Comparison of ENCODE assay signal across 12 cellular contexts in genomic region chr16:12096828-12097522, GRCh38.
A peak's percentile ranks its signal among the peaks of the same experiment; 100 is the strongest.
DNase-seq lines count a peak whose midpoint lies in the region; ATAC-seq and TF ChIP-seq lines count a peak whose summit lies in the region.
"Had no signal": no experiment of that assay in that cellular context is flagged by ENCODE, and none has a peak within 500 bp of the region (broad histone marks: within the 10 kb centered on the region; RNA-seq: fewer than 3 reads in every experiment).

No MANE protein-coding gene starts in this region.

- intact Hi-C loops in dorsolateral prefrontal cortex (cut with DNase I), result loop anchor here (5.0 to 10.0 kb wide), 7 partner anchors 128 to 1358 kb away; no protein-coding TSS in a partner anchor

- H3K9me3 Mint-ChIP-seq in stimulated activated naive B cell treated with anti-CD40 and anti-IgM and Interleukin-4, amounts not matched to agents 10 μg/mL and 1 μg/mL and 100 μg/mL, for 72 hours, result no peaks in the 10 kb centered on the region

- H3K4me3 ChIP-seq in dorsolateral prefrontal cortex, result peak overlapping the region in 2 of 59 donors; percentile 4 to 10
- H3K4me3 ChIP-seq: psoas muscle, SJCRH30, upper lobe of left lung had no signal

- peak overlapping the region in 55 of 59 donors; percentile 4 to 88 (median 71) for H3K27ac ChIP-seq in dorsolateral prefrontal cortex
- H3K27ac ChIP-seq: psoas muscle, SJCRH30 had no signal

- ATAC-seq in stimulated activated naive B cell treated with anti-CD40 and anti-IgM and Interleukin-4, amounts not matched to agents 10 μg/mL and 1 μg/mL and 100 μg/mL, for 72 hours (replicated peaks), result no peak
- no peak for ATAC-seq in GM18502 (IDR thresholded peaks at IDR 0.05; ENCODE audit: poor library complexity, unreplicated experiment)

- TF ChIP-seq CTCF in dorsolateral prefrontal cortex (IDR thresholded peaks at IDR 0.05 in 54 of 56, conservative IDR thresholded peaks at IDR 0.05 in 2 of 56; ENCODE audit: low read depth in 1 of 56, partially characterized antibody in 56 of 56), result no peak

- H3K27me3 Mint-ChIP-seq in stimulated activated naive B cell treated with anti-CD40 and anti-IgM and Interleukin-4, amounts not matched to agents 10 μg/mL and 1 μg/mL and 100 μg/mL, for 72 hours, result no peaks in the 10 kb centered on the region

- DNase-seq in NCI-H526 treated with DMSO at 0.1 percent for 48 hours (lab: John Stamatoyannopoulos, UW) (peak; percentile 50), dorsolateral prefrontal cortex (peak in 2 of 10 donors; percentile 14 to 35), mesenteric fat pad (ENCODE audit: low spot score) (peak; percentile 62), cerebellum (ENCODE audit: low spot score) (no peak), NCI-H1048 (lab: John Stamatoyannopoulos, UW) (no peak)
- DNase-seq in stimulated activated naive B cell treated with anti-CD40 and anti-IgM and Interleukin-4, amounts not matched to agents 10 μg/mL and 1 μg/mL and 100 μg/mL, for 72 hours, result no peak
- no peak for DNase-seq in stimulated activated CD4-positive, alpha-beta T cell treated with anti-CD3 and anti-CD28 coated beads, Interleukin-1b, Interleukin-23, amount 100 ng/mL, for 48 hours
- DNase-seq: activated CD4-positive, alpha-beta T cell treated with anti-CD3 and anti-CD28 coated beads, Interleukin-2, amount 50 U/mL, for 48 hours; psoas muscle; upper lobe of left lung had no signal

- H3K4me1 Mint-ChIP-seq in stimulated activated naive B cell treated with anti-CD40 and anti-IgM and Interleukin-4, amounts not matched to agents 10 μg/mL and 1 μg/mL and 100 μg/mL, for 72 hours, result peaks cover 27 to 41% of the 10 kb centered on the region in 2 donors

- peak overlapping the region in 1 of 2 donors; percentile 10 for H3K4me3 Mint-ChIP-seq in stimulated activated naive B cell treated with anti-CD40 and anti-IgM and Interleukin-4, amounts not matched to agents 10 μg/mL and 1 μg/mL and 100 μg/mL, for 72 hours

- H3K36me3 Mint-ChIP-seq in stimulated activated naive B cell treated with anti-CD40 and anti-IgM and Interleukin-4, amounts not matched to agents 10 μg/mL and 1 μg/mL and 100 μg/mL, for 72 hours, result peaks cover 28 to 50% of the 10 kb centered on the region in 2 donors

- no peaks in the 10 kb centered on the region for H3K27me3 ChIP-seq in dorsolateral prefrontal cortex
- H3K27me3 ChIP-seq: SJCRH30, upper lobe of left lung had no signal

- peak overlapping the region; percentile 34 for H3K27ac Mint-ChIP-seq in stimulated activated naive B cell treated with anti-CD40 and anti-IgM and Interleukin-4, amounts not matched to agents 10 μg/mL and 1 μg/mL and 100 μg/mL, for 72 hours

Comparison
In these comparisons a context has a peak if more than half of its experiments do, and no peak if none do; other contexts are left out.
1. DNase-seq: peak in NCI-H526 treated with DMSO at 0.1 percent for 48 hours (single experiment) and mesenteric fat pad (single experiment); none in stimulated activated naive B cell treated with anti-CD40 and anti-IgM and Interleukin-4, amounts not matched to agents 10 μg/mL and 1 μg/mL and 100 μg/mL, for 72 hours (single experiment), stimulated activated CD4-positive, alpha-beta T cell treated with anti-CD3 and anti-CD28 coated beads, Interleukin-1b, Interleukin-23, amount 100 ng/mL, for 48 hours (single experiment), cerebellum (single experiment) and NCI-H1048 (single experiment).